14 cellular contexts compared by ENCODE assay signal in the genomic region with DNA sequence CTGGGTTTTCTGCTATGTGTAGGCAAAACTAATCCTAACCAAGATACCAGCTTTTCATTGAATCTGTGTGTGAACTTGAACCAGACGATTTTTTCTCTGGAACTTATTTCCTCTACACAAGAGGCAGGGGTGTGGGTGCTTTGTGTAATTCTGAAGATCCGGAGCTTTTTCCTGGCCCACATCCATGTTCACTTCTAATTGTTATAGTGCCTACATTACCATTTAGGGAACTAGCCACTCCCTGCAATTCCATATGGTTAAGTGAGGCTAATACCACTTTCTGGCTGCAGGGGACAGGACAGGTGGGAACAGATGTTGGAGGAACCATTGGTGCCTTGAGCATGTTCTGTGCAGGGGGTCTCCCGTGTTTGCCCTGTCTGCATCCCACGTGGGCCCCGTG.
DNase-seq lines count a peak whose midpoint lies in the region; ATAC-seq and TF ChIP-seq lines count a peak whose summit lies in the region.
"Had no signal": no experiment of that assay in that cellular context is flagged by ENCODE, and none has a peak within 500 bp of the region (broad histone marks: within the 10 kb centered on the region; RNA-seq: fewer than 3 reads in every experiment).

No MANE protein-coding gene starts in this region.

- H3K4me3 Mint-ChIP-seq in stimulated activated naive CD8-positive, alpha-beta T cell treated with anti-CD3 and anti-CD28 coated beads, Interleukin-15, amount 100 ng/mL, for 72 hours: no peak overlapping the region

- peaks cover 4 to 14% of the 10 kb centered on the region in 2 donors for H3K9me3 Mint-ChIP-seq in stimulated activated naive CD8-positive, alpha-beta T cell treated with anti-CD3 and anti-CD28 coated beads, Interleukin-15, amount 100 ng/mL, for 72 hours

- no peak overlapping the region for H3K27ac Mint-ChIP-seq in stimulated activated naive CD8-positive, alpha-beta T cell treated with anti-CD3 and anti-CD28 coated beads, Interleukin-15, amount 100 ng/mL, for 72 hours
- H3K27ac Mint-ChIP-seq: CD4-positive, CD25-positive, alpha-beta regulatory T cell had no signal

- no peak for DNase-seq in stimulated activated naive CD8-positive, alpha-beta T cell treated with anti-CD3 and anti-CD28 coated beads, Interleukin-15, Interleukin-2, amounts not matched to agents 100 U/mL and 50 U/mL, for 24 hours
- DNase-seq in stimulated activated naive CD8-positive, alpha-beta T cell treated with anti-CD3 and anti-CD28 coated beads, Interleukin-15, amount 100 ng/mL, for 72 hours: no peak
- peak; percentile 77 for DNase-seq in NCI-H69 (lab: John Stamatoyannopoulos, UW)
- peak in 1 of 3 donors; percentile 69 for DNase-seq in mucosa of descending colon
- no peak for DNase-seq in COLO829 (ENCODE audit: low spot score)
- no peak for DNase-seq in stimulated activated CD4-positive, alpha-beta T cell treated with anti-CD3 and anti-CD28 coated beads, Interleukin-2, amount 100 ng/mL, for 48 hours
- no peak for DNase-seq in GDM1 (lab: John Stamatoyannopoulos, UW)
- DNase-seq: ACHN; Calu3; CD4-positive, CD25-positive, alpha-beta regulatory T cell; DMS79; HCEC 1CT had no signal

- H3K4me1 ChIP-seq in mucosa of descending colon (ENCODE audit: low read depth): peaks cover 2% of the 10 kb centered on the region
- H3K4me1 ChIP-seq: BLaER1 treated with 17β-estradiol and CSF1 and Interleukin-3, amounts not matched to agents 10 nM and 100 nM had no signal

- TF ChIP-seq CTCF in mucosa of descending colon (IDR thresholded peaks at IDR 0.05): no peak

- peaks cover 12% of the 10 kb centered on the region for H3K27me3 Mint-ChIP-seq in stimulated activated naive CD8-positive, alpha-beta T cell treated with anti-CD3 and anti-CD28 coated beads, Interleukin-15, amount 100 ng/mL, for 72 hours
- H3K27me3 Mint-ChIP-seq: CD4-positive, CD25-positive, alpha-beta regulatory T cell had no signal

- peaks cover 3% of the 10 kb centered on the region for H3K9me3 ChIP-seq in mucosa of descending colon

- H3K4me3 ChIP-seq in mucosa of descending colon: no peak overlapping the region
- H3K4me3 ChIP-seq: BLaER1 treated with 17β-estradiol and CSF1 and Interleukin-3, amounts not matched to agents 10 nM and 100 nM; K562 had no signal

- no peaks in the 10 kb centered on the region for H3K4me1 Mint-ChIP-seq in stimulated activated naive CD8-positive, alpha-beta T cell treated with anti-CD3 and anti-CD28 coated beads, Interleukin-15, amount 100 ng/mL, for 72 hours
- H3K4me1 Mint-ChIP-seq: CD4-positive, CD25-positive, alpha-beta regulatory T cell had no signal

- ATAC-seq in stimulated activated naive CD8-positive, alpha-beta T cell treated with anti-CD3 and anti-CD28 coated beads, Interleukin-15, Interleukin-2, amounts not matched to agents 100 U/mL and 50 U/mL, for 24 hours: peak; percentile 32
- no peak for ATAC-seq in stimulated activated naive CD8-positive, alpha-beta T cell treated with anti-CD3 and anti-CD28 coated beads, Interleukin-15, amount 100 ng/mL, for 72 hours
- ATAC-seq in mucosa of descending colon: peak; percentile 69
- ATAC-seq: K562 had no signal

- intact Hi-C loops in mucosa of descending colon (cut with DNase I, micrococcal nuclease): no loop called here

- no peaks in the 10 kb centered on the region for H3K36me3 ChIP-seq in mucosa of descending colon (ENCODE audit: low read depth)
- H3K36me3 ChIP-seq: BLaER1 treated with 17β-estradiol and CSF1 and Interleukin-3, amounts not matched to agents 10 nM and 100 nM had no signal
